25 cellular contexts compared by ENCODE assay signal in the genomic region with DNA sequence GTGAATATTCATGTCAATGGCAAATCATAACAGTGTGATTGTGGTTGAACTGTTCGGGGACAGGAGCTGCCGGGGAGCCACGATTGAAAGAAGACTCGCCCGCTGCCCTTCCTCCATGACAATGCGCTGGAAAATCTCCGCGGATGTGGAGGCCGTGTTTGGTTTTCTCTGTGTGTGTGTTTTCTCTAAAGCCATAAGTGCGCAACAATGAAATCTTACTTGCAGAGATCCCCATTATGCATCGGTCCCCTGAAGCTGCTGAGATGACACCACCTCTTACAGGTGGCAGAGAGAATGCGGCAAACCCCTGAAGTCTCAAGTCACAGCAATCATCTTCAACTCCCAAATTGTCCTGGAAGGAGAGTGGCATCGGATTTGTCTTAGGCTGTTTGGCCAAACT.
"Had no signal": no experiment of that assay in that cellular context is flagged by ENCODE, and none has a peak within 500 bp of the region (broad histone marks: within the 10 kb centered on the region; RNA-seq: fewer than 3 reads in every experiment).

No MANE protein-coding gene starts in this region.

- H3K27ac Mint-ChIP-seq: immature natural killer cell; naive thymus-derived CD8-positive, alpha-beta T cell; progenitor cell of endocrine pancreas; stimulated activated effector memory CD8-positive, alpha-beta T cell treated with anti-CD3 and anti-CD28 coated beads, Interleukin-12 subunit alpha, Interleukin-12 subunit beta, amount 100 ng/mL, for 72 hours had no signal

- H3K4me1 ChIP-seq: foreskin keratinocyte, gastroesophageal sphincter, lower lobe of right lung, parathyroid adenoma, tibial nerve, upper lobe of right lung, uterus had no signal

- H3K9me3 ChIP-seq: gastroesophageal sphincter, lower lobe of right lung, right atrium auricular region, thoracic aorta, tibial nerve, upper lobe of right lung, uterus had no signal

- H3K36me3 Mint-ChIP-seq: immature natural killer cell; naive thymus-derived CD8-positive, alpha-beta T cell; stimulated activated effector memory CD8-positive, alpha-beta T cell treated with anti-CD3 and anti-CD28 coated beads, Interleukin-12 subunit alpha, Interleukin-12 subunit beta, amount 100 ng/mL, for 72 hours had no signal

- H3K27me3 ChIP-seq: foreskin keratinocyte, right atrium auricular region, tibial nerve, upper lobe of right lung, uterus had no signal

- H3K4me3 ChIP-seq: lower lobe of right lung, right atrium auricular region, thoracic aorta, tibial nerve, upper lobe of right lung, uterus had no signal

- DNase-seq: cortex of kidney; foreskin keratinocyte; hypothalamus; immature natural killer cell; islet precursor cell; kidney glomerular epithelial cell; left colon; left ventricle myocardium superior; lower lobe of right lung; naive thymus-derived CD8-positive, alpha-beta T cell; stimulated activated CD4-positive, alpha-beta T cell treated with anti-CD3 and anti-CD28 coated beads, Interleukin-2, amount 100 ng/mL, for 24 hours; stimulated activated CD4-positive, alpha-beta T cell treated with anti-CD3 and anti-CD28 coated beads, Interleukin-4, amount 100 ng/mL, for 24 hours; stimulated activated naive CD4-positive, alpha-beta T cell treated with Interleukin-2 at 50 U/mL for 16 hours; upper lobe of right lung; uterus had no signal

- H3K9me3 Mint-ChIP-seq: immature natural killer cell; stimulated activated effector memory CD8-positive, alpha-beta T cell treated with anti-CD3 and anti-CD28 coated beads, Interleukin-12 subunit alpha, Interleukin-12 subunit beta, amount 100 ng/mL, for 72 hours had no signal

- H3K4me3 Mint-ChIP-seq: immature natural killer cell; naive thymus-derived CD8-positive, alpha-beta T cell; stimulated activated effector memory CD8-positive, alpha-beta T cell treated with anti-CD3 and anti-CD28 coated beads, Interleukin-12 subunit alpha, Interleukin-12 subunit beta, amount 100 ng/mL, for 72 hours had no signal

- H3K4me1 Mint-ChIP-seq: immature natural killer cell; naive thymus-derived CD8-positive, alpha-beta T cell; stimulated activated effector memory CD8-positive, alpha-beta T cell treated with anti-CD3 and anti-CD28 coated beads, Interleukin-12 subunit alpha, Interleukin-12 subunit beta, amount 100 ng/mL, for 72 hours had no signal

- H3K27ac ChIP-seq: epithelial cell of prostate, foreskin keratinocyte, gastroesophageal sphincter, lower lobe of right lung, parathyroid adenoma, right atrium auricular region, thoracic aorta, tibial nerve, upper lobe of right lung, uterus had no signal

- ATAC-seq: esophagus mucosa; foreskin keratinocyte; gastroesophageal sphincter; left colon; left ventricle myocardium superior; lower lobe of right lung; naive thymus-derived CD8-positive, alpha-beta T cell; sciatic nerve; stimulated activated effector memory CD8-positive, alpha-beta T cell treated with anti-CD3 and anti-CD28 coated beads, Interleukin-12 subunit alpha, Interleukin-12 subunit beta, amount 100 ng/mL, for 72 hours; upper lobe of right lung had no signal

- H3K36me3 ChIP-seq: gastroesophageal sphincter, lower lobe of right lung, right atrium auricular region, thoracic aorta, tibial nerve, upper lobe of right lung, uterus had no signal
